Comparison of ENCODE assay signal across 8 cellular contexts in genomic region chr14:33951183-33951840, GRCh38. TPM values are rescaled to one million over a fixed set of nuclear protein-coding genes. Genes with fewer than 3 reads are reported as not detected.
DNase-seq lines count a peak whose midpoint lies in the region; ATAC-seq and TF ChIP-seq lines count a peak whose summit lies in the region.

No MANE protein-coding gene starts in this region.

- intact Hi-C loops in mucosa of descending colon (cut with DNase I, micrococcal nuclease) (no loop called here), adrenal gland (cut with DNase I) (no loop called here), body of pancreas (cut with DNase I) (loop anchor here (10.0 kb wide), 1 partner anchor 113 kb away; no protein-coding TSS in a partner anchor)

- in situ Hi-C loops in brain microvascular endothelial cell (cut with HindIII; ENCODE audit: low pct_ligation_motif_present, low sequenced_read_pairs) = no loop called here

- H3K36me3 ChIP-seq in brain microvascular endothelial cell (replicated peaks) = no peaks in the 10 kb centered on the region
- no peaks in the 10 kb centered on the region for H3K36me3 ChIP-seq in mucosa of descending colon (ENCODE audit: low read depth)
- no peaks in the 10 kb centered on the region for H3K36me3 ChIP-seq in adrenal gland (replicated peaks in 1 of 2)
- H3K36me3 ChIP-seq in body of pancreas (replicated peaks in 1 of 2; ENCODE audit: insufficient read depth in 1 of 2, low read depth in 2 of 2) = no peaks in the 10 kb centered on the region

- CTCF ChIA-PET in AG04450 (lab: Charles Lee) = interaction anchor here (0.6 to 1.0 kb wide), 4 partner anchors 10 to 158 kb away, joined by 3 to 6 read pairs (median 4); no protein-coding TSS in a partner anchor

- H3K9me3 ChIP-seq in AG04450 (ENCODE audit: control insufficient read depth, insufficient read depth, low read length) (peaks cover 5% of the 10 kb centered on the region), mucosa of descending colon (no peaks in the 10 kb centered on the region), adrenal gland (replicated peaks in 1 of 3) (no peaks in the 10 kb centered on the region), body of pancreas (no peaks in the 10 kb centered on the region)

- POLR2A ChIA-PET in AG04450 (lab: Yijun Ruan, JAX) = no interaction called here

- peaks cover 9% of the 10 kb centered on the region for H3K4me1 ChIP-seq in mucosa of descending colon (ENCODE audit: low read depth)
- peaks cover 7 to 15% of the 10 kb centered on the region in 2 donors for H3K4me1 ChIP-seq in adrenal gland (replicated peaks in 1 of 2)
- peaks cover 30% of the 10 kb centered on the region for H3K4me1 ChIP-seq in body of pancreas

- ATAC-seq in mucosa of descending colon (no peak), GM18873 (IDR thresholded peaks at IDR 0.05; ENCODE audit: low FRiP score, unreplicated experiment) (no peak), body of pancreas (no peak)

- H3K27ac ChIP-seq in AG04450 (ENCODE audit: low read depth, low read length) (no peak overlapping the region), HL-60 (replicated peaks) (no peak overlapping the region), brain microvascular endothelial cell (no peak overlapping the region), adrenal gland (no peak overlapping the region), body of pancreas (peak overlapping the region in 2 of 4 donors; percentile 74 to 78)

- peak overlapping the region; percentile 63 for H3K4me3 ChIP-seq in AG04450 (ENCODE audit: low read depth, low read length)
- H3K4me3 ChIP-seq in HL-60 (replicated peaks; ENCODE audit: insufficient read depth, low read length) = peak overlapping the region; percentile 61
- peak overlapping the region; percentile 61 for H3K4me3 ChIP-seq in brain microvascular endothelial cell (ENCODE audit: low read depth, low read length)
- H3K4me3 ChIP-seq in mucosa of descending colon = peak overlapping the region; percentile 45
- peak overlapping the region in 2 of 4 donors; percentile 45 to 51 for H3K4me3 ChIP-seq in adrenal gland
- peak overlapping the region in 1 of 2 donors; percentile 45 for H3K4me3 ChIP-seq in body of pancreas

- 11 to 22% (median 12%) methylated on average over 5 to 11 of the region's 11 CpGs for WGBS in adrenal gland, 4 donors
- 12 to 23% methylated on average over 6 to 11 of the region's 11 CpGs for WGBS in body of pancreas, 2 donors

- TF ChIP-seq POLR2A in adrenal gland (IDR thresholded peaks at IDR 0.05) (no peak), body of pancreas (IDR thresholded peaks at IDR 0.05) (no peak)

- H3K27me3 ChIP-seq in AG04450 (ENCODE audit: control insufficient read depth, insufficient read depth, low read length) (peaks cover 23% of the 10 kb centered on the region), HL-60 (ENCODE audit: insufficient read depth, poor library complexity, severe bottlenecking) (peaks cover 30% of the 10 kb centered on the region), brain microvascular endothelial cell (replicated peaks) (peaks cover 23% of the 10 kb centered on the region), adrenal gland (peaks cover 24% of the 10 kb centered on the region), body of pancreas (no peaks in the 10 kb centered on the region)

- TF ChIP-seq CTCF in AG04450 (IDR thresholded peaks at IDR 0.05; ENCODE audit: low read depth, low read length) (no peak), HL-60 (IDR thresholded peaks at IDR 0.05; ENCODE audit: insufficient read depth, low read length) (no peak), brain microvascular endothelial cell (IDR thresholded peaks at IDR 0.05; ENCODE audit: low read depth, low read length, missing control alignments) (no peak), mucosa of descending colon (IDR thresholded peaks at IDR 0.05) (no peak), adrenal gland (IDR thresholded peaks at IDR 0.05) (no peak), body of pancreas (IDR thresholded peaks at IDR 0.05) (no peak)

- DNase-seq in AG04450 (ENCODE audit: low read depth, low spot score) = no peak
- DNase-seq in HL-60 (ENCODE audit: low read depth in 1 of 2, low spot score in 1 of 2) = no peak
- DNase-seq in brain microvascular endothelial cell = no peak
- no peak for DNase-seq in mucosa of descending colon
- no peak for DNase-seq in adrenal gland
- DNase-seq in body of pancreas = no peak
- DNase-seq in GM19240 (ENCODE audit: insufficient read length, low spot score) = no peak

RNA-seq across cellular contexts. Expression of gene EGLN3, which starts 0.4 kb away (rescaled TPM):
- polyA plus RNA-seq in AG04450 (2011; rRNA removed) = 0.04 TPM in 1 of 2 replicates, not detected in the other
- polyA minus RNA-seq in AG04450 (2011; rRNA and poly(A)+ RNA removed) = not detected in 2 replicates
- total RNA-seq in mucosa of descending colon = 100 to 1,000 TPM in 1 of 3 donors, 10 to 100 TPM in 2; 50.8 to 140 (median 72.8) TPM
- total RNA-seq in adrenal gland = 1 to 10 TPM in 3 of 8 donors, under 1 TPM in 5; 0.18 to 7.4 (median 0.88) TPM
- polyA plus RNA-seq in adrenal gland = under 1 TPM; 0.48 to 0.71 (median 0.51) TPM
- total RNA-seq in body of pancreas = 1 to 10 TPM; 2.0 to 7.0 TPM

Comparison
In these comparisons a context has a peak if more than half of its experiments do, and no peak if none do; other contexts are left out.
1. RNA of gene EGLN3, which starts 0.4 kb away (total RNA-seq): 50.8 to 140 TPM in mucosa of descending colon; 2.0 to 7.0 TPM in body of pancreas and 0.18 to 7.4 TPM in adrenal gland; every median in the first group is over 4 times any median in the second.